In genomic region chr13:20431687-20432384, GRCh38 we compare ENCODE assay signal across 16 cellular contexts.
DNase-seq lines count a peak whose midpoint lies in the region; ATAC-seq and TF ChIP-seq lines count a peak whose summit lies in the region.
"Had no signal": no experiment of that assay in that cellular context is flagged by ENCODE, and none has a peak within 500 bp of the region (broad histone marks: within the 10 kb centered on the region; RNA-seq: fewer than 3 reads in every experiment).

No MANE protein-coding gene starts in this region.

- no peaks in the 10 kb centered on the region for H3K9me3 ChIP-seq in gastrocnemius medialis
- H3K9me3 ChIP-seq: A549, SK-N-SH had no signal

- TF ChIP-seq CTCF in foreskin keratinocyte (conservative IDR thresholded peaks at IDR 0.05) (no peak), gastrocnemius medialis (IDR thresholded peaks at IDR 0.05 in 4 of 5, conservative IDR thresholded peaks at IDR 0.05 in 1 of 5) (no peak)

- no peaks in the 10 kb centered on the region for H3K27me3 Mint-ChIP-seq in activated naive CD8-positive, alpha-beta T cell treated with anti-CD3 and anti-CD28 coated beads, Interleukin-2, amount 50 U/mL, for 24 hours
- H3K27me3 Mint-ChIP-seq: CD4-positive, alpha-beta memory T cell had no signal

- no peak for TF ChIP-seq POLR2A in gastrocnemius medialis (IDR thresholded peaks at IDR 0.05)

- no peaks in the 10 kb centered on the region for H3K9me3 Mint-ChIP-seq in activated naive CD8-positive, alpha-beta T cell treated with anti-CD3 and anti-CD28 coated beads, Interleukin-2, amount 50 U/mL, for 24 hours
- H3K9me3 Mint-ChIP-seq: CD4-positive, alpha-beta memory T cell had no signal

- intact Hi-C loops in gastrocnemius medialis (cut with DNase I; ENCODE audit: low total_unique reads) = no loop called here

- H3K27ac ChIP-seq in foreskin keratinocyte (peak overlapping the region; percentile 44), gastrocnemius medialis (peak overlapping the region in 2 of 4 donors; percentile 18 to 60)
- H3K27ac ChIP-seq: A549 had no signal

- H3K4me3 Mint-ChIP-seq in activated naive CD8-positive, alpha-beta T cell treated with anti-CD3 and anti-CD28 coated beads, Interleukin-2, amount 50 U/mL, for 24 hours = no peak overlapping the region
- H3K4me3 Mint-ChIP-seq: CD4-positive, alpha-beta memory T cell; HFFc6 had no signal

- in situ Hi-C loops in gastrocnemius medialis (cut with MboI; ENCODE audit: low sequenced_read_pairs in 4 of 4) = no loop called here

- peaks cover 4% of the 10 kb centered on the region for H3K36me3 Mint-ChIP-seq in activated naive CD8-positive, alpha-beta T cell treated with anti-CD3 and anti-CD28 coated beads, Interleukin-2, amount 50 U/mL, for 24 hours (ENCODE audit: low read depth)

- peaks cover 36% of the 10 kb centered on the region for H3K4me1 Mint-ChIP-seq in activated naive CD8-positive, alpha-beta T cell treated with anti-CD3 and anti-CD28 coated beads, Interleukin-2, amount 50 U/mL, for 24 hours

- H3K27me3 ChIP-seq in foreskin keratinocyte (no peaks in the 10 kb centered on the region), gastrocnemius medialis (no peaks in the 10 kb centered on the region)

- DNase-seq in NCI-H510A treated with DMSO at 0.1 percent for 48 hours (lab: John Stamatoyannopoulos, UW) (peak; percentile 19), NCI-H510A (lab: John Stamatoyannopoulos, UW) (no peak), NCI-H2029 (lab: John Stamatoyannopoulos, UW) (peak; percentile 24), foreskin keratinocyte (no peak), gastrocnemius medialis (no peak), SKM-1 treated with dmso at 0.1 percent for 144 hours (lab: John Stamatoyannopoulos, UW; ENCODE audit: unreplicated experiment) (no peak)
- no peak for DNase-seq in activated naive CD8-positive, alpha-beta T cell treated with anti-CD3 and anti-CD28 coated beads, Interleukin-2, amount 50 U/mL, for 24 hours
- DNase-seq: CD4-positive, alpha-beta memory T cell; HFFc6; MM.1S; NCI-H1105; NCI-H1694 treated with DMSO at 0.1 percent for 48 hours; NCI-H69; NK-92 treated with Interleukin-12 subunit alpha and Interleukin-12 subunit beta, amount 100 ng/mL, for 24 hours; SK-N-SH had no signal

- H3K27ac Mint-ChIP-seq in activated naive CD8-positive, alpha-beta T cell treated with anti-CD3 and anti-CD28 coated beads, Interleukin-2, amount 50 U/mL, for 24 hours = no peak overlapping the region
- H3K27ac Mint-ChIP-seq: HFFc6 had no signal

- ATAC-seq in foreskin keratinocyte = no peak
- ATAC-seq in gastrocnemius medialis = peak; percentile 60 to 78
- no peak for ATAC-seq in activated naive CD8-positive, alpha-beta T cell treated with anti-CD3 and anti-CD28 coated beads, Interleukin-2, amount 50 U/mL, for 24 hours
- ATAC-seq: A549 had no signal

- peaks cover 0 to 4% of the 10 kb centered on the region in 2 donors for H3K36me3 ChIP-seq in gastrocnemius medialis

- H3K4me3 ChIP-seq in gastrocnemius medialis = no peak overlapping the region
- H3K4me3 ChIP-seq: A549 had no signal

- peaks cover 28% of the 10 kb centered on the region for H3K4me1 ChIP-seq in foreskin keratinocyte
- H3K4me1 ChIP-seq in gastrocnemius medialis = peaks cover 0 to 9% of the 10 kb centered on the region in 2 donors
- H3K4me1 ChIP-seq: A549 had no signal

Comparison
In these comparisons a context has a peak if more than half of its experiments do, and no peak if none do; other contexts are left out.
1. DNase-seq: peak in NCI-H510A treated with DMSO at 0.1 percent for 48 hours (single experiment) and NCI-H2029 (single experiment); none in NCI-H510A (single experiment), foreskin keratinocyte (0 of 2), gastrocnemius medialis (0 of 2), activated naive CD8-positive, alpha-beta T cell treated with anti-CD3 and anti-CD28 coated beads, Interleukin-2, amount 50 U/mL, for 24 hours (single experiment) and SKM-1 treated with dmso at 0.1 percent for 144 hours (single experiment).
2. ATAC-seq: peak in gastrocnemius medialis (2 of 2); none in foreskin keratinocyte (single experiment) and activated naive CD8-positive, alpha-beta T cell treated with anti-CD3 and anti-CD28 coated beads, Interleukin-2, amount 50 U/mL, for 24 hours (single experiment).